24 cellular contexts compared by ENCODE assay signal in genomic region chr7:23065974-23066373, GRCh38. TPM values are rescaled to one million over a fixed set of nuclear protein-coding genes. Genes with fewer than 3 reads are reported as not detected.
DNase-seq lines count a peak whose midpoint lies in the region; ATAC-seq and TF ChIP-seq lines count a peak whose summit lies in the region.
"Had no signal": no experiment of that assay in that cellular context is flagged by ENCODE, and none has a peak within 500 bp of the region (broad histone marks: within the 10 kb centered on the region; RNA-seq: fewer than 3 reads in every experiment).

No MANE protein-coding gene starts in this region.

- 89% methylated on average over 1 of the region's 1 CpG for WGBS in esophagus muscularis mucosa

- H3K4me1 ChIP-seq in esophagus muscularis mucosa, result peaks cover 0 to 22% (median 9%) of the 10 kb centered on the region in 4 donors
- H3K4me1 ChIP-seq: prostate gland had no signal

- CTCF ChIA-PET in activated CD8-positive, alpha-beta T cell treated with anti-CD3 and anti-CD28 coated beads for 36 hours (lab: Charles Lee), result interaction anchor here (2.4 kb wide), 1 partner anchor 11 kb away, joined by 9 read pairs; no protein-coding TSS in a partner anchor
- CTCF ChIA-PET in activated CD8-positive, alpha-beta T cell treated with anti-CD3 and anti-CD28 coated beads, Interleukin-2, amount 10 ng/mL, durations not matched to agents 7 days and 5 days (lab: Charles Lee), result no interaction called here

- no peaks in the 10 kb centered on the region for H3K27me3 ChIP-seq in esophagus muscularis mucosa
- H3K27me3 ChIP-seq: dorsolateral prefrontal cortex, heart left ventricle had no signal

- H3K4me1 Mint-ChIP-seq in activated CD8-positive, alpha-beta T cell treated with anti-CD3 and anti-CD28 coated beads for 36 hours (ENCODE audit: low read depth), result no peaks in the 10 kb centered on the region
- H3K4me1 Mint-ChIP-seq in activated CD8-positive, alpha-beta T cell treated with anti-CD3 and anti-CD28 coated beads, Interleukin-2, amount 10 ng/mL, durations not matched to agents 7 days and 5 days (ENCODE audit: low read depth), result no peaks in the 10 kb centered on the region
- H3K4me1 Mint-ChIP-seq in stimulated activated effector memory CD8-positive, alpha-beta T cell treated with anti-CD3 and anti-CD28 coated beads, Interleukin-12 subunit alpha, Interleukin-12 subunit beta, amount 100 ng/mL, for 72 hours, result no peaks in the 10 kb centered on the region
- H3K4me1 Mint-ChIP-seq: activated naive CD8-positive, alpha-beta T cell treated with anti-CD3 and anti-CD28 coated beads, Interleukin-2, amount 10 ng/mL, durations not matched to agents 7 days and 5 days; CD4-positive, alpha-beta memory T cell had no signal

- H3K27ac Mint-ChIP-seq in activated CD8-positive, alpha-beta T cell treated with anti-CD3 and anti-CD28 coated beads for 36 hours, result no peak overlapping the region
- H3K27ac Mint-ChIP-seq in activated CD8-positive, alpha-beta T cell treated with anti-CD3 and anti-CD28 coated beads, Interleukin-2, amount 10 ng/mL, durations not matched to agents 7 days and 5 days, result no peak overlapping the region
- H3K27ac Mint-ChIP-seq in stimulated activated effector memory CD8-positive, alpha-beta T cell treated with anti-CD3 and anti-CD28 coated beads, Interleukin-12 subunit alpha, Interleukin-12 subunit beta, amount 100 ng/mL, for 72 hours, result no peak overlapping the region
- H3K27ac Mint-ChIP-seq: activated naive CD8-positive, alpha-beta T cell treated with anti-CD3 and anti-CD28 coated beads, Interleukin-2, amount 10 ng/mL, durations not matched to agents 7 days and 5 days; CD4-positive, alpha-beta memory T cell; H9; nephron progenitor cell had no signal

- H3K36me3 Mint-ChIP-seq in activated CD8-positive, alpha-beta T cell treated with anti-CD3 and anti-CD28 coated beads for 36 hours (ENCODE audit: low read depth), result no peaks in the 10 kb centered on the region
- H3K36me3 Mint-ChIP-seq in activated CD8-positive, alpha-beta T cell treated with anti-CD3 and anti-CD28 coated beads, Interleukin-2, amount 10 ng/mL, durations not matched to agents 7 days and 5 days (ENCODE audit: low read depth), result no peaks in the 10 kb centered on the region
- no peaks in the 10 kb centered on the region for H3K36me3 Mint-ChIP-seq in stimulated activated effector memory CD8-positive, alpha-beta T cell treated with anti-CD3 and anti-CD28 coated beads, Interleukin-12 subunit alpha, Interleukin-12 subunit beta, amount 100 ng/mL, for 72 hours
- H3K36me3 Mint-ChIP-seq: activated naive CD8-positive, alpha-beta T cell treated with anti-CD3 and anti-CD28 coated beads, Interleukin-2, amount 10 ng/mL, durations not matched to agents 7 days and 5 days; CD4-positive, alpha-beta memory T cell had no signal

- POLR2A ChIA-PET in activated CD8-positive, alpha-beta T cell treated with anti-CD3 and anti-CD28 coated beads for 36 hours (lab: Charles Lee), result no interaction called here
- POLR2A ChIA-PET in activated CD8-positive, alpha-beta T cell treated with anti-CD3 and anti-CD28 coated beads, Interleukin-2, amount 10 ng/mL, durations not matched to agents 7 days and 5 days (lab: Charles Lee), result no interaction called here

- H3K27ac ChIP-seq in esophagus muscularis mucosa (replicated peaks in 1 of 4), result peak overlapping the region in 1 of 4 donors; percentile 2
- H3K27ac ChIP-seq: A549, heart left ventricle, prostate gland had no signal

- no peak overlapping the region for H3K4me3 ChIP-seq in esophagus muscularis mucosa
- H3K4me3 ChIP-seq: A549, dorsolateral prefrontal cortex, heart left ventricle, prostate gland, smooth muscle cell had no signal

- peak; percentile 27 for ATAC-seq in activated CD8-positive, alpha-beta T cell treated with anti-CD3 and anti-CD28 coated beads for 36 hours
- ATAC-seq in activated CD8-positive, alpha-beta T cell treated with anti-CD3 and anti-CD28 coated beads, Interleukin-2, amount 10 ng/mL, durations not matched to agents 7 days and 5 days, result no peak
- ATAC-seq in stimulated activated effector memory CD8-positive, alpha-beta T cell treated with anti-CD3 and anti-CD28 coated beads, Interleukin-12 subunit alpha, Interleukin-12 subunit beta, amount 100 ng/mL, for 72 hours, result peak; percentile 65
- ATAC-seq in HG03460 (IDR thresholded peaks at IDR 0.05; ENCODE audit: unreplicated experiment), result no peak
- ATAC-seq: A549 had no signal

- no peaks in the 10 kb centered on the region for H3K36me3 ChIP-seq in esophagus muscularis mucosa
- H3K36me3 ChIP-seq: heart left ventricle, prostate gland had no signal

- TF ChIP-seq POLR2A in esophagus muscularis mucosa (IDR thresholded peaks at IDR 0.05; ENCODE audit: low read depth), result no peak

- TF ChIP-seq CTCF in activated CD8-positive, alpha-beta T cell treated with anti-CD3 and anti-CD28 coated beads for 36 hours (IDR thresholded peaks at IDR 0.05), result no peak
- no peak for TF ChIP-seq CTCF in esophagus muscularis mucosa (IDR thresholded peaks at IDR 0.05)

- H3K27me3 Mint-ChIP-seq in activated CD8-positive, alpha-beta T cell treated with anti-CD3 and anti-CD28 coated beads for 36 hours, result peaks cover 2% of the 10 kb centered on the region
- H3K27me3 Mint-ChIP-seq in activated CD8-positive, alpha-beta T cell treated with anti-CD3 and anti-CD28 coated beads, Interleukin-2, amount 10 ng/mL, durations not matched to agents 7 days and 5 days (ENCODE audit: low read depth), result peaks cover 4% of the 10 kb centered on the region

- no peak for TF ChIP-seq EP300 in esophagus muscularis mucosa (IDR thresholded peaks at IDR 0.05)

- H3K9me3 Mint-ChIP-seq in activated CD8-positive, alpha-beta T cell treated with anti-CD3 and anti-CD28 coated beads for 36 hours, result no peaks in the 10 kb centered on the region
- H3K9me3 Mint-ChIP-seq in activated CD8-positive, alpha-beta T cell treated with anti-CD3 and anti-CD28 coated beads, Interleukin-2, amount 10 ng/mL, durations not matched to agents 7 days and 5 days (ENCODE audit: insufficient read depth), result no peaks in the 10 kb centered on the region
- H3K9me3 Mint-ChIP-seq in stimulated activated effector memory CD8-positive, alpha-beta T cell treated with anti-CD3 and anti-CD28 coated beads, Interleukin-12 subunit alpha, Interleukin-12 subunit beta, amount 100 ng/mL, for 72 hours, result no peaks in the 10 kb centered on the region
- H3K9me3 Mint-ChIP-seq: activated naive CD8-positive, alpha-beta T cell treated with anti-CD3 and anti-CD28 coated beads, Interleukin-2, amount 10 ng/mL, durations not matched to agents 7 days and 5 days; CD4-positive, alpha-beta memory T cell; H9; nephron progenitor cell had no signal

- intact Hi-C loops in activated CD8-positive, alpha-beta T cell treated with anti-CD3 and anti-CD28 coated beads for 36 hours (cut with micrococcal nuclease), result no loop called here
- intact Hi-C loops in esophagus muscularis mucosa (cut with DNase I), result no loop called here

- DNase-seq in activated CD8-positive, alpha-beta T cell treated with anti-CD3 and anti-CD28 coated beads for 36 hours, result no peak
- DNase-seq in activated CD8-positive, alpha-beta T cell treated with anti-CD3 and anti-CD28 coated beads, Interleukin-2, amount 10 ng/mL, durations not matched to agents 7 days and 5 days, result no peak
- DNase-seq in LHCN-M2 (ENCODE audit: low read depth) (peak; percentile 63), fibroblast of gingiva (ENCODE audit: low read depth) (peak; percentile 12), esophagus muscularis mucosa (ENCODE audit: extremely low spot score) (no peak), T-helper 9 cell (no peak)
- DNase-seq in stimulated activated effector memory CD8-positive, alpha-beta T cell treated with anti-CD3 and anti-CD28 coated beads, Interleukin-12 subunit alpha, Interleukin-12 subunit beta, amount 100 ng/mL, for 72 hours (ENCODE audit: low spot score in 2 of 2), result no peak
- DNase-seq: activated CD4-positive, CD25-positive, alpha-beta regulatory T cell; activated naive CD8-positive, alpha-beta T cell treated with anti-CD3 and anti-CD28 coated beads, Interleukin-2, amount 10 ng/mL, durations not matched to agents 7 days and 5 days; CD4-positive, alpha-beta memory T cell; DND-41; dorsolateral prefrontal cortex; erythroblast; H9; heart left ventricle; NCI-H1105; NCI-H2107; NCI-H524 treated with DMSO at 0.1 percent for 48 hours; nephron progenitor cell; stimulated activated CD8-positive, alpha-beta memory T cell treated with anti-CD3 and anti-CD28 coated beads, Interleukin-4, amount 100 ng/mL, for 48 hours had no signal

- no peak overlapping the region for H3K4me3 Mint-ChIP-seq in activated CD8-positive, alpha-beta T cell treated with anti-CD3 and anti-CD28 coated beads for 36 hours
- no peak overlapping the region for H3K4me3 Mint-ChIP-seq in activated CD8-positive, alpha-beta T cell treated with anti-CD3 and anti-CD28 coated beads, Interleukin-2, amount 10 ng/mL, durations not matched to agents 7 days and 5 days
- no peak overlapping the region for H3K4me3 Mint-ChIP-seq in stimulated activated effector memory CD8-positive, alpha-beta T cell treated with anti-CD3 and anti-CD28 coated beads, Interleukin-12 subunit alpha, Interleukin-12 subunit beta, amount 100 ng/mL, for 72 hours
- H3K4me3 Mint-ChIP-seq: activated naive CD8-positive, alpha-beta T cell treated with anti-CD3 and anti-CD28 coated beads, Interleukin-2, amount 10 ng/mL, durations not matched to agents 7 days and 5 days; CD4-positive, alpha-beta memory T cell; H9; nephron progenitor cell had no signal

- H3K9me3 ChIP-seq in esophagus muscularis mucosa, result no peaks in the 10 kb centered on the region
- H3K9me3 ChIP-seq: A549, heart left ventricle, prostate gland had no signal

RNA-seq across cellular contexts. Expression of gene KLHL7, which starts 39.6 kb away (rescaled TPM):
- 10 to 100 TPM; 17.1 to 18.2 TPM for total RNA-seq in activated CD8-positive, alpha-beta T cell treated with anti-CD3 and anti-CD28 coated beads for 36 hours
- total RNA-seq in activated CD8-positive, alpha-beta T cell treated with anti-CD3 and anti-CD28 coated beads, Interleukin-2, amount 10 ng/mL, durations not matched to agents 7 days and 5 days, result 10 to 100 TPM; 20.3 to 23.0 TPM
- 68.8 and 88.9 TPM in 2 replicates for total RNA-seq in LHCN-M2 (2014; rRNA removed)
- polyA plus RNA-seq in LHCN-M2 (2012), result 30.3 TPM
- 10 to 100 TPM; 20.4 to 36.2 (median 30.8) TPM for total RNA-seq in esophagus muscularis mucosa

RNA-seq across cellular contexts. Expression of gene HYCC1, which starts 52.0 kb away (rescaled TPM):
- 10 to 100 TPM; 17.8 to 18.5 TPM for total RNA-seq in activated CD8-positive, alpha-beta T cell treated with anti-CD3 and anti-CD28 coated beads for 36 hours
- total RNA-seq in activated CD8-positive, alpha-beta T cell treated with anti-CD3 and anti-CD28 coated beads, Interleukin-2, amount 10 ng/mL, durations not matched to agents 7 days and 5 days, result 10 to 100 TPM; 74.2 to 79.6 TPM
- total RNA-seq in LHCN-M2 (2014; rRNA removed) (209 and 221 TPM in 2 replicates), esophagus muscularis mucosa (10 to 100 TPM; 39.2 to 62.6 (median 47.2) TPM)
- polyA plus RNA-seq in LHCN-M2 (2012), result 28.1 TPM

Comparison
In these comparisons a context has a peak if more than half of its experiments do, and no peak if none do; other contexts are left out.
1. ATAC-seq: peak in activated CD8-positive, alpha-beta T cell treated with anti-CD3 and anti-CD28 coated beads for 36 hours (single experiment) and stimulated activated effector memory CD8-positive, alpha-beta T cell treated with anti-CD3 and anti-CD28 coated beads, Interleukin-12 subunit alpha, Interleukin-12 subunit beta, amount 100 ng/mL, for 72 hours (single experiment); none in activated CD8-positive, alpha-beta T cell treated with anti-CD3 and anti-CD28 coated beads, Interleukin-2, amount 10 ng/mL, durations not matched to agents 7 days and 5 days (single experiment) and HG03460 (single experiment).
2. DNase-seq: peak in LHCN-M2 (single experiment) and fibroblast of gingiva (single experiment); none in activated CD8-positive, alpha-beta T cell treated with anti-CD3 and anti-CD28 coated beads for 36 hours (single experiment), activated CD8-positive, alpha-beta T cell treated with anti-CD3 and anti-CD28 coated beads, Interleukin-2, amount 10 ng/mL, durations not matched to agents 7 days and 5 days (single experiment), stimulated activated effector memory CD8-positive, alpha-beta T cell treated with anti-CD3 and anti-CD28 coated beads, Interleukin-12 subunit alpha, Interleukin-12 subunit beta, amount 100 ng/mL, for 72 hours (0 of 2), esophagus muscularis mucosa (single experiment) and T-helper 9 cell (single experiment).